8 cellular contexts compared by ENCODE assay signal in the genomic region with DNA sequence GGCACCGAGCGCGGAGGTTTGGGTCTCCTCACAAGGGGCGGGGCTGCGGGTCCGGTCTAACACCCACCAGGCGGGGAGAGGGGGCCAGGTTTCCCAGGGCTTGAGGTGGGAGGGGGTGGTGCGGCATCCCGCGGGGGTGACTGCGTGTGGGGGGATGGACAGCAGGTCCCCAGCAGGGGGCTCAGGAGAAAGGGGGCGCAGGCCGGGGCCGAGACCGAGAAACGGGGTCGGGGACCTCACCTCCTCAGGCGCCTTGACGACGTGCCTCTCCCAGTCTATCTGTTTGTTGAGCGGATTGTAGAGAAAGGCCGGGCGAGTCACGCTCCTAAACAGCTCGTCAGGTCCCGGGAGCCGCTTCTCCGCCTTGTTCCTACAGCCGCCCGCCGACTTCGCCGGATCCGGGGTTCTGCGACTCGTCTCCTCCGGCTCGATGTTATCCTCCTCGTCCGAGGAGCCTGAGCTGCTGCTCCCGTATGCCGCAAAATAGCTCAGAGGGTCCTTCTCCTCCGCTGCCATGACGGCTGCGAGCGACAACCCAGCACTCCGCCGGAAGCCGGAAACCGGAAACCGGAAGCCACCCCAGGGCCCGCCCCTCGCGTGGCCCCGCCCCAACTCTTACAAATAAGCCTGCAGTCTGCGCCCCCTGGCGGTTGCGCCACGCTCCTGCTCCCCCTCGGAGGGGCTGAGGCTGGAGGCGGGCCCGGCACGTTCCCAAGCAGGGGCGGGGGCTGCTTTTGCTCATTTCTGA. TPM values are rescaled to one million over a fixed set of nuclear protein-coding genes. Genes with fewer than 3 reads are reported as not detected.
A peak's percentile ranks its signal among the peaks of the same experiment; 100 is the strongest.
DNase-seq lines count a peak whose midpoint lies in the region; ATAC-seq and TF ChIP-seq lines count a peak whose summit lies in the region.

A gene (minus strand): TSS at position 545 of the 748 bp plus-strand sequence. CDS start 29 bp downstream, at position 516.

- ATAC-seq in natural killer cell = peak; percentile 96 to 100 (median 97)

- peak within 1 kb of the TSS; percentile 99 for H3K4me3 ChIP-seq in LNCaP clone FGC (ENCODE audit: low read depth, low read length)
- peak within 1 kb of the TSS; percentile 91 for H3K4me3 ChIP-seq in fibroblast of mammary gland (ENCODE audit: control insufficient read depth, low read depth, low read length)

- H3K27ac Mint-ChIP-seq in activated T-helper 2 cell treated with anti-CD3 and anti-CD28 coated beads, Interferon-gamma antibody, Interleukin-2, Interleukin-4, amounts not matched to agents 10 μg/mL and 5 μg/mL and 100 μg/mL, durations not matched to agents 14 hours and 24 hours and 36 hours = peak within 1 kb of the TSS; percentile 89
- peak within 1 kb of the TSS; percentile 94 to 98 for H3K27ac Mint-ChIP-seq in natural killer cell

- peak; percentile 97 for TF ChIP-seq CTCF in LNCaP clone FGC (IDR thresholded peaks at IDR 0.05; ENCODE audit: control insufficient read depth, extremely low read depth, insufficient read depth)
- TF ChIP-seq CTCF in RWPE1 (conservative IDR thresholded peaks at IDR 0.05; ENCODE audit: low read depth) = peak; percentile 97
- TF ChIP-seq CTCF in fibroblast of mammary gland (conservative IDR thresholded peaks at IDR 0.05; ENCODE audit: control insufficient read depth, insufficient read depth, low read depth, low read length) = peak; percentile 79
- peak; percentile 99 for TF ChIP-seq CTCF in natural killer cell (IDR thresholded peaks at IDR 0.05)

- peaks cover 43% of the 10 kb centered on the region for H3K36me3 Mint-ChIP-seq in activated T-helper 2 cell treated with anti-CD3 and anti-CD28 coated beads, Interferon-gamma antibody, Interleukin-2, Interleukin-4, amounts not matched to agents 10 μg/mL and 5 μg/mL and 100 μg/mL, durations not matched to agents 14 hours and 24 hours and 36 hours (ENCODE audit: low read depth)
- peaks cover 10% of the 10 kb centered on the region for H3K36me3 Mint-ChIP-seq in natural killer cell

- POLR2A ChIA-PET in RWPE1 (lab: Yijun Ruan, JAX; ENCODE audit: low non-redundant PET) = interaction anchor here (0.6 kb wide), 2 partner anchors 211 to 1100 kb away, joined by 6 read pairs; no protein-coding TSS in a partner anchor

- H3K27ac ChIP-seq in RWPE1 = peak within 1 kb of the TSS; percentile 73

- intact Hi-C loops in activated T-helper 2 cell treated with anti-CD3 and anti-CD28 coated beads, Interferon-gamma antibody, Interleukin-2, Interleukin-4, amounts not matched to agents 10 μg/mL and 5 μg/mL and 100 μg/mL, durations not matched to agents 14 hours and 24 hours and 36 hours (cut with micrococcal nuclease) = loop anchor here (1.0 to 5.0 kb wide), 6 partner anchors 17 to 687 kb away; a partner anchor contains a TSS
- intact Hi-C loops in natural killer cell (cut with micrococcal nuclease) = loop anchor here (1.0 to 10.0 kb wide), 3 partner anchors 17 to 314 kb away; a partner anchor contains a TSS

- H3K4me1 Mint-ChIP-seq in activated T-helper 2 cell treated with anti-CD3 and anti-CD28 coated beads, Interferon-gamma antibody, Interleukin-2, Interleukin-4, amounts not matched to agents 10 μg/mL and 5 μg/mL and 100 μg/mL, durations not matched to agents 14 hours and 24 hours and 36 hours (ENCODE audit: low read depth) = peaks cover 23% of the 10 kb centered on the region
- peaks cover 31 to 33% of the 10 kb centered on the region in 2 donors for H3K4me1 Mint-ChIP-seq in natural killer cell

- DNase-seq in ELR (ENCODE audit: low read depth) (peak; percentile 94), H4 (ENCODE audit: low spot score) (peak; percentile 60), LNCaP clone FGC (ENCODE audit: low read depth) (no peak), RWPE1 (ENCODE audit: low spot score) (peak; percentile 88), fibroblast of mammary gland (ENCODE audit: low read depth) (peak; percentile 87), natural killer cell (peak; percentile 94)
- DNase-seq in activated T-helper 2 cell treated with anti-CD3 and anti-CD28 coated beads, Interferon-gamma antibody, Interleukin-2, Interleukin-4, amounts not matched to agents 10 μg/mL and 5 μg/mL and 100 μg/mL, durations not matched to agents 14 hours and 24 hours and 36 hours (ENCODE audit: low spot score) = peak; percentile 94
- DNase-seq in stimulated activated naive CD4-positive, alpha-beta T cell treated with Interleukin-2 at 50 U/mL for 16 hours (lab: John Stamatoyannopoulos, UW) = peak; percentile 91

- CTCF ChIA-PET in RWPE1 (lab: Yijun Ruan, JAX) = interaction anchor here (0.5 to 3.0 kb wide), 21 partner anchors 12 to 736 kb away, joined by 3 to 26 read pairs (median 3); a partner anchor contains a TSS

- H3K4me3 Mint-ChIP-seq in activated T-helper 2 cell treated with anti-CD3 and anti-CD28 coated beads, Interferon-gamma antibody, Interleukin-2, Interleukin-4, amounts not matched to agents 10 μg/mL and 5 μg/mL and 100 μg/mL, durations not matched to agents 14 hours and 24 hours and 36 hours (ENCODE audit: low read depth) = peak within 1 kb of the TSS; percentile 95
- H3K4me3 Mint-ChIP-seq in natural killer cell = peak within 1 kb of the TSS; percentile 98

- no peaks in the 10 kb centered on the region for H3K27me3 Mint-ChIP-seq in activated T-helper 2 cell treated with anti-CD3 and anti-CD28 coated beads, Interferon-gamma antibody, Interleukin-2, Interleukin-4, amounts not matched to agents 10 μg/mL and 5 μg/mL and 100 μg/mL, durations not matched to agents 14 hours and 24 hours and 36 hours (ENCODE audit: low read depth)
- H3K27me3 Mint-ChIP-seq in natural killer cell (ENCODE audit: low read depth in 2 of 2) = no peaks in the 10 kb centered on the region

- peaks cover 5% of the 10 kb centered on the region for H3K9me3 Mint-ChIP-seq in activated T-helper 2 cell treated with anti-CD3 and anti-CD28 coated beads, Interferon-gamma antibody, Interleukin-2, Interleukin-4, amounts not matched to agents 10 μg/mL and 5 μg/mL and 100 μg/mL, durations not matched to agents 14 hours and 24 hours and 36 hours
- no peaks in the 10 kb centered on the region for H3K9me3 Mint-ChIP-seq in natural killer cell

RNA-seq across cellular contexts. Expression of the gene that starts here (rescaled TPM):
- total RNA-seq in H4 (2014; rRNA removed; shearing (Covaris generic)) = 15.2 and 16.6 TPM in 2 replicates
- 23.9 and 25.8 TPM in 2 replicates for total RNA-seq in activated T-helper 2 cell treated with anti-CD3 and anti-CD28 coated beads, Interferon-gamma antibody, Interleukin-2, Interleukin-4, amounts not matched to agents 10 μg/mL and 5 μg/mL and 100 μg/mL, durations not matched to agents 14 hours and 24 hours and 36 hours
- 10 to 100 TPM; 50.6 to 67.3 (median 58.9) TPM for total RNA-seq in natural killer cell
